10 cellular contexts compared by ENCODE assay signal in genomic region chr2:95024960-95025405, GRCh38. TPM values are rescaled to one million over a fixed set of nuclear protein-coding genes. Genes with fewer than 3 reads are reported as not detected.
A peak's percentile ranks its signal among the peaks of the same experiment; 100 is the strongest.
DNase-seq lines count a peak whose midpoint lies in the region; ATAC-seq, FAIRE-seq and TF ChIP-seq lines count a peak whose summit lies in the region.
"Had no signal": no experiment of that assay in that cellular context is flagged by ENCODE, and none has a peak within 500 bp of the region (broad histone marks: within the 10 kb centered on the region; RNA-seq: fewer than 3 reads in every experiment).

No MANE protein-coding gene starts in this region.

- DNase-seq in GM12865 (ENCODE audit: low read depth), result no peak
- DNase-seq in activated CD4-positive, alpha-beta memory T cell treated with anti-CD3 and anti-CD28 coated beads for 36 hours, result peak; percentile 44
- no peak for DNase-seq in heart right ventricle
- DNase-seq in gastrocnemius medialis, result no peak
- no peak for DNase-seq in NCI-H2029 (lab: John Stamatoyannopoulos, UW)
- no peak for DNase-seq in small intestine
- DNase-seq: foreskin keratinocyte, tibial artery had no signal

- H3K4me3 ChIP-seq in GM12865 (ENCODE audit: low read depth, low read length) (peak overlapping the region; percentile 47), heart right ventricle (peak overlapping the region in 9 of 10 donors; percentile 30 to 57 (median 45)), gastrocnemius medialis (peak overlapping the region in 3 of 4 donors; percentile 21 to 40 (median 24)), small intestine (ENCODE audit: low read depth in 1 of 2, low read length in 2 of 2) (no peak overlapping the region)

- peak overlapping the region; percentile 67 for H3K27ac Mint-ChIP-seq in activated CD4-positive, alpha-beta memory T cell treated with anti-CD3 and anti-CD28 coated beads for 36 hours

- no peaks in the 10 kb centered on the region for H3K27me3 Mint-ChIP-seq in activated CD4-positive, alpha-beta memory T cell treated with anti-CD3 and anti-CD28 coated beads for 36 hours

- intact Hi-C loops in activated CD4-positive, alpha-beta memory T cell treated with anti-CD3 and anti-CD28 coated beads for 36 hours (cut with micrococcal nuclease), result loop anchor here (5.0 to 10.0 kb wide), 3 partner anchors 142 to 377 kb away; partner anchors contain the start of genes FAHD2A and ZNF2
- intact Hi-C loops in heart right ventricle (cut with DNase I) (loop anchor here in 8 of 10 donors (5.0 to 10.0 kb wide), 5 partner anchors 50 to 97 kb away; partner anchors contain the start of gene MRPS5 (in 2 of the 8)), gastrocnemius medialis (cut with DNase I; ENCODE audit: low total_unique reads) (loop anchor here (10.0 kb wide), 1 partner anchor 50 kb away; no protein-coding TSS in a partner anchor)

- no peaks in the 10 kb centered on the region for H3K9me3 Mint-ChIP-seq in activated CD4-positive, alpha-beta memory T cell treated with anti-CD3 and anti-CD28 coated beads for 36 hours

- H3K4me1 ChIP-seq in heart right ventricle, result peaks cover 0 to 24% (median 13%) of the 10 kb centered on the region in 9 donors
- H3K4me1 ChIP-seq in gastrocnemius medialis, result peaks cover 0 to 9% of the 10 kb centered on the region in 2 donors
- H3K4me1 ChIP-seq in small intestine (ENCODE audit: control insufficient read depth in 2 of 2, insufficient read depth in 1 of 2, low read depth in 1 of 2, low read length in 1 of 2), result no peaks in the 10 kb centered on the region
- H3K4me1 ChIP-seq: foreskin keratinocyte had no signal

- peaks cover 8% of the 10 kb centered on the region for H3K36me3 Mint-ChIP-seq in activated CD4-positive, alpha-beta memory T cell treated with anti-CD3 and anti-CD28 coated beads for 36 hours

- WGBS in heart right ventricle, 2 donors, result 6 to 9% methylated on average over 30 of the region's 30 CpGs
- WGBS in small intestine, 3 donors, result 6 to 16% (median 11%) methylated on average over 28 to 30 of the region's 30 CpGs

- TF ChIP-seq POLR2A in gastrocnemius medialis (IDR thresholded peaks at IDR 0.05), result no peak

- H3K27ac ChIP-seq in heart right ventricle, result peak overlapping the region in 1 of 10 donors; percentile 60
- no peak overlapping the region for H3K27ac ChIP-seq in gastrocnemius medialis
- no peak overlapping the region for H3K27ac ChIP-seq in small intestine (ENCODE audit: low read depth in 1 of 2, low read length in 1 of 2)
- H3K27ac ChIP-seq: foreskin keratinocyte, tibial artery had no signal

- peaks cover 64% of the 10 kb centered on the region for H3K4me1 Mint-ChIP-seq in activated CD4-positive, alpha-beta memory T cell treated with anti-CD3 and anti-CD28 coated beads for 36 hours (ENCODE audit: low read depth)

- FAIRE-seq in small intestine (lab: Jason Lieb, UNC), result no peak

- peak in 1 of 8 donors; percentile 39 for ATAC-seq in heart right ventricle
- no peak for ATAC-seq in gastrocnemius medialis
- ATAC-seq in HG03095 (IDR thresholded peaks at IDR 0.05; ENCODE audit: unreplicated experiment), result no peak

- H3K9me3 ChIP-seq in heart right ventricle (no peaks in the 10 kb centered on the region), gastrocnemius medialis (no peaks in the 10 kb centered on the region), small intestine (ENCODE audit: control insufficient read depth, low read depth) (no peaks in the 10 kb centered on the region)
- H3K9me3 ChIP-seq: tibial artery had no signal

- CTCF ChIA-PET in activated CD4-positive, alpha-beta memory T cell treated with anti-CD3 and anti-CD28 coated beads for 36 hours (lab: Charles Lee), result interaction anchor here (2.0 to 8.3 kb wide), 6 partner anchors 18 to 95 kb away, joined by 6 to 409 read pairs (median 72); partner anchors contain the start of gene MRPS5

- H3K27me3 ChIP-seq in heart right ventricle (peaks cover 13 to 87% (median 78%) of the 10 kb centered on the region in 7 donors), gastrocnemius medialis (peaks cover 34 to 55% (median 54%) of the 10 kb centered on the region in 3 donors), small intestine (ENCODE audit: control insufficient read depth in 2 of 2, insufficient read depth in 2 of 2, low read length in 2 of 2) (peaks cover 10 to 12% of the 10 kb centered on the region in 2 donors)

- H3K36me3 ChIP-seq in heart right ventricle (no peaks in the 10 kb centered on the region), gastrocnemius medialis (no peaks in the 10 kb centered on the region), small intestine (ENCODE audit: control insufficient read depth in 2 of 2, insufficient read depth in 2 of 2, low read length in 2 of 2) (no peaks in the 10 kb centered on the region)
- H3K36me3 ChIP-seq: tibial artery had no signal

- TF ChIP-seq CTCF in GM12865 (IDR thresholded peaks at IDR 0.05; ENCODE audit: insufficient read depth, low read depth, low read length, missing control alignments) (no peak), heart right ventricle (IDR thresholded peaks at IDR 0.05) (no peak), gastrocnemius medialis (IDR thresholded peaks at IDR 0.05 in 4 of 5, conservative IDR thresholded peaks at IDR 0.05 in 1 of 5) (no peak)

- H3K4me3 Mint-ChIP-seq in activated CD4-positive, alpha-beta memory T cell treated with anti-CD3 and anti-CD28 coated beads for 36 hours, result peak overlapping the region; percentile 71

- in situ Hi-C loops in gastrocnemius medialis (cut with MboI; ENCODE audit: low sequenced_read_pairs in 4 of 4), result no loop called here

- POLR2A ChIA-PET in activated CD4-positive, alpha-beta memory T cell treated with anti-CD3 and anti-CD28 coated beads for 36 hours (lab: Charles Lee), result interaction anchor here (1.5 to 1.8 kb wide), 3 partner anchors 17 to 140 kb away, joined by 6 to 15 read pairs (median 6); no protein-coding TSS in a partner anchor

RNA-seq across cellular contexts. Expression of gene MAL, which starts 0.5 kb away (rescaled TPM):
- 10 to 100 TPM; 63.5 to 63.6 TPM for total RNA-seq in activated CD4-positive, alpha-beta memory T cell treated with anti-CD3 and anti-CD28 coated beads for 36 hours
- total RNA-seq in heart right ventricle (10 to 100 TPM in 1 of 10 donors, 1 to 10 TPM in 9; 1.5 to 10.5 (median 3.0) TPM), gastrocnemius medialis (1 to 10 TPM in 1 of 4 donors, under 1 TPM in 2, not detected in 1; 0.64 to 2.4 (median 0.87) TPM)
- polyA plus RNA-seq in heart right ventricle (1 to 10 TPM; 4.2 to 9.1 TPM), small intestine (1 to 10 TPM; 1.6 to 3.8 (median 1.6) TPM)
- total RNA-seq: foreskin keratinocyte, pulmonary artery endothelial cell had no signal
- polyA plus RNA-seq: foreskin keratinocyte had no signal

Comparison
In these comparisons a context has a peak if more than half of its experiments do, and no peak if none do; other contexts are left out.
1. H3K4me3 ChIP-seq: peak in GM12865 (single experiment), heart right ventricle (9 of 10) and gastrocnemius medialis (3 of 4); none in small intestine (0 of 2).
2. RNA of gene MAL, which starts 0.5 kb away (total RNA-seq): 63.5 to 63.6 TPM in activated CD4-positive, alpha-beta memory T cell treated with anti-CD3 and anti-CD28 coated beads for 36 hours; 1.5 to 10.5 TPM in heart right ventricle and 0.64 to 2.4 TPM in gastrocnemius medialis; every median in the first group is over 4 times any median in the second.